18 cellular contexts compared by ENCODE assay signal in the genomic region with DNA sequence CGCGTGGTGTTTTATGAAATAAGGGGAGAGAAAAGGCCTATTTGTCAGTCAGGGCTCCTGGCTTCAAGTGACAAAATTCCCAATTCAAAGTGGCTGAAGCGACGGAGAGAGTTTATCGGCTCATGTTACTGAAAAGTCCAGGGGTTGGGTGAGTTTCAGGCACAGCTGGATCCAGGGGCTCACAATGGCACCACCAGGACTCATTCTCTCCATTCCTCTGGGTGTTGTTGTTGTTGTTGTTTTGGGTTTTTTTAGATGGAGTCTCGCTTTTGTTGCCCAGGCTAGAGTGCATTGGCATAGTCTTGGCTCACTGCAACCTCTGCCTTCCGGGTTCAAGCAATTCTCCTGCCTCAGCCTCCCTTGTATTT.
A peak's percentile ranks its signal among the peaks of the same experiment; 100 is the strongest.
DNase-seq lines count a peak whose midpoint lies in the region; ATAC-seq and TF ChIP-seq lines count a peak whose summit lies in the region.
"Had no signal": no experiment of that assay in that cellular context is flagged by ENCODE, and none has a peak within 500 bp of the region (broad histone marks: within the 10 kb centered on the region; RNA-seq: fewer than 3 reads in every experiment).

No MANE protein-coding gene starts in this region.

- TF ChIP-seq POLR2A in prostate gland (IDR thresholded peaks at IDR 0.05) = no peak
- TF ChIP-seq POLR2A in vagina (IDR thresholded peaks at IDR 0.05) = no peak

- no peak overlapping the region for H3K9ac ChIP-seq in colonic mucosa (ENCODE audit: low read depth in 2 of 2, low read length in 2 of 2)

- no peaks in the 10 kb centered on the region for H3K9me3 Mint-ChIP-seq in activated naive CD8-positive, alpha-beta T cell treated with anti-CD3 and anti-CD28 coated beads for 36 hours
- H3K9me3 Mint-ChIP-seq: GM23338 had no signal

- peaks cover 30% of the 10 kb centered on the region for H3K27me3 Mint-ChIP-seq in activated naive CD8-positive, alpha-beta T cell treated with anti-CD3 and anti-CD28 coated beads for 36 hours

- no peak for DNase-seq in heart right ventricle
- DNase-seq in cardiac septum (ENCODE audit: low spot score) = no peak
- DNase-seq in colonic mucosa = no peak
- no peak for DNase-seq in prostate gland (ENCODE audit: low spot score)
- no peak for DNase-seq in vagina (ENCODE audit: extremely low spot score in 2 of 2)
- no peak for DNase-seq in activated CD4-positive, CD25-positive, alpha-beta regulatory T cell (lab: John Stamatoyannopoulos, UW)
- DNase-seq in activated naive CD8-positive, alpha-beta T cell treated with anti-CD3 and anti-CD28 coated beads for 36 hours = no peak
- DNase-seq: activated CD4-positive, alpha-beta T cell treated with anti-CD3 and anti-CD28 coated beads for 4 hours; activated gamma-delta T cell; aorta; CD4-positive, CD25-positive, alpha-beta regulatory T cell; NCI-H2029; NCI-H446; stimulated activated CD4-positive, alpha-beta T cell treated with anti-CD3 and anti-CD28 coated beads, Interleukin-2, amount 100 ng/mL, for 48 hours had no signal

- no peak overlapping the region for H3K4me3 ChIP-seq in heart right ventricle
- H3K4me3 ChIP-seq in colonic mucosa = no peak overlapping the region
- H3K4me3 ChIP-seq in prostate gland = no peak overlapping the region
- no peak overlapping the region for H3K4me3 ChIP-seq in vagina
- H3K4me3 ChIP-seq: coronary artery, GM23338 had no signal

- H3K9me3 ChIP-seq in heart right ventricle (peaks cover 0 to 7% (median 0%) of the 10 kb centered on the region in 11 donors), colonic mucosa (no peaks in the 10 kb centered on the region), prostate gland (no peaks in the 10 kb centered on the region), vagina (no peaks in the 10 kb centered on the region)

- ATAC-seq in heart right ventricle (no peak), GM21786 (IDR thresholded peaks at IDR 0.05; ENCODE audit: unreplicated experiment) (no peak)

- H3K27ac ChIP-seq in heart right ventricle (peak overlapping the region in 6 of 10 donors; percentile 9 to 91 (median 86)), colonic mucosa (peak overlapping the region; percentile 17), prostate gland (peak overlapping the region; percentile 8 to 30), vagina (peak overlapping the region; percentile 78)

- H3K27ac Mint-ChIP-seq in activated naive CD8-positive, alpha-beta T cell treated with anti-CD3 and anti-CD28 coated beads for 36 hours = no peak overlapping the region
- H3K27ac Mint-ChIP-seq: CD4-positive, CD25-positive, alpha-beta regulatory T cell; GM23338; IgD-negative memory B cell had no signal

- H3K4me1 Mint-ChIP-seq in activated naive CD8-positive, alpha-beta T cell treated with anti-CD3 and anti-CD28 coated beads for 36 hours = peaks cover 27% of the 10 kb centered on the region

- H3K27me3 ChIP-seq in heart right ventricle (no peaks in the 10 kb centered on the region), colonic mucosa (no peaks in the 10 kb centered on the region), prostate gland (replicated peaks; ENCODE audit: insufficient read depth) (no peaks in the 10 kb centered on the region), vagina (no peaks in the 10 kb centered on the region)

- no peak for TF ChIP-seq CTCF in heart right ventricle (IDR thresholded peaks at IDR 0.05)
- TF ChIP-seq CTCF in colonic mucosa (IDR thresholded peaks at IDR 0.05) = no peak
- TF ChIP-seq CTCF in prostate gland (IDR thresholded peaks at IDR 0.05) = no peak
- no peak for TF ChIP-seq CTCF in vagina (IDR thresholded peaks at IDR 0.05)

- peaks cover 1% of the 10 kb centered on the region for H3K36me3 Mint-ChIP-seq in activated naive CD8-positive, alpha-beta T cell treated with anti-CD3 and anti-CD28 coated beads for 36 hours
- H3K36me3 Mint-ChIP-seq: IgD-negative memory B cell had no signal

- H3K4me1 ChIP-seq in heart right ventricle = peaks cover 10 to 55% (median 30%) of the 10 kb centered on the region in 9 donors
- H3K4me1 ChIP-seq in colonic mucosa = peaks cover 18% of the 10 kb centered on the region
- peaks cover 12% of the 10 kb centered on the region for H3K4me1 ChIP-seq in prostate gland (replicated peaks)
- H3K4me1 ChIP-seq in vagina = peaks cover 31% of the 10 kb centered on the region

- no peak overlapping the region for H3K4me3 Mint-ChIP-seq in activated naive CD8-positive, alpha-beta T cell treated with anti-CD3 and anti-CD28 coated beads for 36 hours
- H3K4me3 Mint-ChIP-seq: CD4-positive, CD25-positive, alpha-beta regulatory T cell; GM23338 had no signal

- H3K36me3 ChIP-seq in heart right ventricle (no peaks in the 10 kb centered on the region), colonic mucosa (no peaks in the 10 kb centered on the region), prostate gland (no peaks in the 10 kb centered on the region), vagina (no peaks in the 10 kb centered on the region)

- 93 to 98% methylated on average over 7 of the region's 7 CpGs for WGBS in heart right ventricle, 2 donors
- WGBS in prostate gland = 93% methylated on average over 7 of the region's 7 CpGs

- intact Hi-C loops in heart right ventricle (cut with DNase I) = no loop called here
- intact Hi-C loops in cardiac septum (cut with DNase I) = loop anchor here (5.0 kb wide), 1 partner anchor 62 kb away; no protein-coding TSS in a partner anchor
- intact Hi-C loops in colonic mucosa (cut with DNase I) = no loop called here
- intact Hi-C loops in prostate gland (cut with DNase I) = loop anchor here (10.0 kb wide), 1 partner anchor 229 kb away; no protein-coding TSS in a partner anchor
- intact Hi-C loops in vagina (cut with DNase I) = loop anchor here (10.0 kb wide), 1 partner anchor 49 kb away; no protein-coding TSS in a partner anchor

Comparison
In these comparisons a context has a peak if more than half of its experiments do, and no peak if none do; other contexts are left out.
1. intact Hi-C loops: an anchor here in cardiac septum (5.0 kb wide), prostate gland (10.0 kb wide) and vagina (10.0 kb wide); none called in heart right ventricle and colonic mucosa.
2. H3K27ac ChIP-seq: peak in every context shown above with its lines; median percentile 86 in heart right ventricle; 78 in vagina; 19 in prostate gland; 17 in colonic mucosa.